Comparison of ENCODE assay signal across 21 cellular contexts in the genomic region with DNA sequence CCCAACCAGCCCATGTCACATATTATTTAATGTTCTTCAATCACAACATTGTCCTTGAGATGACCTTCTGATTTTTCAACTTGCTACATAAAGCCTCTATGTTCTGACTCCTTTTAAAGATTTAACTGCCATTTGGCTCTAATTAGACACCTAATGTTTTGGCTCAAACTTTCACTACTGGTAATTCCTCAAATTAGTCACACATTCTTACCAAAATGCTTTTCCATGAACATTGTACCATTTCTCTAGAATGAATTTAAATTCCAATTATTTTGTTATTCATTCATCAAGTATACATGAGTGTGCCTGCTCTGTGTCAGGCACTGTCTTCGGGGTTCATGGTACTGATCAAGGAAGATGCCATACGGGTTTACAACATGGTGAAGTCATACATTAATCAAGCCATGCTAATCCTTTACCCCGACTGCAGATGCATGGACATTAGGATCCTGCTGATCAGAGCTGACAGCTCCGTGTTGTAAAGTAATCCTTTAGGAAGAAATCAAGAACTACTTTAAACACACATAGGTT.
"Had no signal": no experiment of that assay in that cellular context is flagged by ENCODE, and none has a peak within 500 bp of the region (broad histone marks: within the 10 kb centered on the region; RNA-seq: fewer than 3 reads in every experiment).

No MANE protein-coding gene starts in this region.

- H3K4me1 ChIP-seq: colonic mucosa, psoas muscle, right lobe of liver, tibial artery had no signal

- H3K4me3 Mint-ChIP-seq: activated B cell treated with CpG ODN at 0.5 μM for 24 hours; activated CD4-positive, alpha-beta memory T cell treated with anti-CD3 and anti-CD28 coated beads for 36 hours; activated naive CD8-positive, alpha-beta T cell treated with anti-CD3 and anti-CD28 coated beads, Interleukin-2, amount 10 ng/mL, durations not matched to agents 7 days and 5 days; central memory CD8-positive, alpha-beta T cell; endodermal cell; neural crest cell; T-helper 2 cell treated with Interferon-gamma antibody and Interleukin-4, amounts not matched to agents 5 μg/mL and 100 μg/mL, for 36 hours had no signal

- ATAC-seq: left lobe of liver, psoas muscle, right lobe of liver had no signal

- H3K9me3 Mint-ChIP-seq: activated CD4-positive, alpha-beta memory T cell treated with anti-CD3 and anti-CD28 coated beads for 36 hours; activated naive CD8-positive, alpha-beta T cell treated with anti-CD3 and anti-CD28 coated beads, Interleukin-2, amount 10 ng/mL, durations not matched to agents 7 days and 5 days; endodermal cell had no signal

- H3K4me1 Mint-ChIP-seq: activated B cell treated with CpG ODN at 0.5 μM for 24 hours; activated naive CD8-positive, alpha-beta T cell treated with anti-CD3 and anti-CD28 coated beads, Interleukin-2, amount 10 ng/mL, durations not matched to agents 7 days and 5 days; central memory CD8-positive, alpha-beta T cell had no signal

- H3K4me3 ChIP-seq: colonic mucosa, psoas muscle, right lobe of liver, tibial artery had no signal

- H3K36me3 ChIP-seq: brain microvascular endothelial cell, colonic mucosa, right lobe of liver, tibial artery had no signal

- DNase-seq: activated B cell treated with CpG ODN at 0.5 μM for 24 hours; activated CD4-positive, alpha-beta memory T cell treated with anti-CD3 and anti-CD28 coated beads for 36 hours; activated CD4-positive, alpha-beta T cell treated with anti-CD3 and anti-CD28 coated beads for 4 hours; activated naive CD8-positive, alpha-beta T cell treated with anti-CD3 and anti-CD28 coated beads, Interleukin-2, amount 10 ng/mL, durations not matched to agents 7 days and 5 days; brain microvascular endothelial cell; colonic mucosa; endodermal cell; foreskin melanocyte; hypothalamus; islet precursor cell; mammary epithelial cell; psoas muscle; right lobe of liver; stimulated activated CD4-positive, alpha-beta T cell treated with anti-CD3 and anti-CD28 coated beads, Interleukin-4, amount 100 ng/mL, for 4 hours; stimulated activated naive CD4-positive, alpha-beta T cell; tibial artery had no signal

- H3K27me3 Mint-ChIP-seq: activated B cell treated with CpG ODN at 0.5 μM for 24 hours; activated CD4-positive, alpha-beta memory T cell treated with anti-CD3 and anti-CD28 coated beads for 36 hours; activated naive CD8-positive, alpha-beta T cell treated with anti-CD3 and anti-CD28 coated beads, Interleukin-2, amount 10 ng/mL, durations not matched to agents 7 days and 5 days; central memory CD8-positive, alpha-beta T cell had no signal

- H3K36me3 Mint-ChIP-seq: activated CD4-positive, alpha-beta memory T cell treated with anti-CD3 and anti-CD28 coated beads for 36 hours; activated naive CD8-positive, alpha-beta T cell treated with anti-CD3 and anti-CD28 coated beads, Interleukin-2, amount 10 ng/mL, durations not matched to agents 7 days and 5 days had no signal

- H3K27me3 ChIP-seq: brain microvascular endothelial cell, colonic mucosa, right lobe of liver, tibial artery had no signal

- H3K27ac ChIP-seq: brain microvascular endothelial cell, colonic mucosa, epithelial cell of prostate, psoas muscle, right lobe of liver, tibial artery had no signal

- H3K27ac Mint-ChIP-seq: activated B cell treated with CpG ODN at 0.5 μM for 24 hours; activated CD4-positive, alpha-beta memory T cell treated with anti-CD3 and anti-CD28 coated beads for 36 hours; activated naive CD8-positive, alpha-beta T cell treated with anti-CD3 and anti-CD28 coated beads, Interleukin-2, amount 10 ng/mL, durations not matched to agents 7 days and 5 days; endodermal cell; T-helper 2 cell treated with Interferon-gamma antibody and Interleukin-4, amounts not matched to agents 5 μg/mL and 100 μg/mL, for 36 hours had no signal

- H3K9me3 ChIP-seq: colonic mucosa, psoas muscle, right lobe of liver, tibial artery had no signal
